33 cellular contexts compared by ENCODE assay signal in genomic region chr6:22421187-22421586, GRCh38.
DNase-seq lines count a peak whose midpoint lies in the region; ATAC-seq and TF ChIP-seq lines count a peak whose summit lies in the region.
"Had no signal": no experiment of that assay in that cellular context is flagged by ENCODE, and none has a peak within 500 bp of the region (broad histone marks: within the 10 kb centered on the region; RNA-seq: fewer than 3 reads in every experiment).

No MANE protein-coding gene starts in this region.

- DNase-seq in EL (peak; percentile 75), PC-3 (peak; percentile 87), cardiac fibroblast (ENCODE audit: low read depth in 2 of 2) (peak; percentile 21 to 80), iris pigment epithelial cell (ENCODE audit: low read depth) (peak; percentile 38), upper lobe of right lung (no peak), DMS153 treated with DMSO at 0.1 percent for 48 hours (lab: John Stamatoyannopoulos, UW; ENCODE audit: unreplicated experiment) (no peak)
- DNase-seq in effector CD8-positive, alpha-beta T cell (lab: John Stamatoyannopoulos, UW) = no peak
- DNase-seq: activated CD4-positive, alpha-beta T cell treated with anti-CD3 and anti-CD28 coated beads, Interleukin-2, amount 10 ng/mL, durations not matched to agents 24 days and 14 days; activated gamma-delta T cell treated with Interleukin-2 at 50 U/mL for 16 hours; activated naive CD8-positive, alpha-beta T cell treated with anti-CD3 and anti-CD28 coated beads, Interleukin-2, amount 50 U/mL, for 24 hours; activated T-cell treated with anti-CD3 and anti-CD28 coated beads, Interleukin-2, amount 50 U/mL, for 24 hours; body of pancreas; Caco-2; DMS79 treated with DMSO at 0.1 percent for 48 hours; effector CD4-positive, alpha-beta T cell; erythroblast; hippocampal formation; mesenchymal stem cell; MM.1S; NCI-H1417; NCI-H2081; NCI-H774; Right ventricle myocardium superior; stimulated activated CD4-positive, alpha-beta T cell treated with anti-CD3 and anti-CD28 coated beads, Interleukin-4, amount 100 ng/mL, for 24 hours; upper lobe of left lung had no signal

- peak overlapping the region; percentile 61 for H3K4me2 ChIP-seq in PC-3 (ENCODE audit: low read length)
- H3K4me2 ChIP-seq: BLaER1 treated with 17β-estradiol and CSF1 and Interleukin-3, amounts not matched to agents 10 nM and 100 nM; neural progenitor cell had no signal

- peaks cover 16% of the 10 kb centered on the region for H3K9me3 ChIP-seq in PC-3 (ENCODE audit: low read length)
- H3K9me3 ChIP-seq in upper lobe of right lung = no peaks in the 10 kb centered on the region

- H4K20me1 ChIP-seq in PC-3 (ENCODE audit: low read length) = no peaks in the 10 kb centered on the region
- H4K20me1 ChIP-seq: BLaER1 treated with 17β-estradiol and CSF1 and Interleukin-3, amounts not matched to agents 10 nM and 100 nM had no signal

- ATAC-seq in PC-3 (peak; percentile 82), GM19328 (IDR thresholded peaks at IDR 0.05; ENCODE audit: unreplicated experiment) (no peak), upper lobe of right lung (no peak)
- ATAC-seq: activated naive CD8-positive, alpha-beta T cell treated with anti-CD3 and anti-CD28 coated beads, Interleukin-2, amount 50 U/mL, for 24 hours; body of pancreas; GM12878; K562; left lobe of liver; stimulated activated effector memory CD8-positive, alpha-beta T cell treated with anti-CD3 and anti-CD28 coated beads, Interleukin-12 subunit alpha, Interleukin-12 subunit beta, amount 100 ng/mL, for 72 hours had no signal

- no peaks in the 10 kb centered on the region for H3K36me3 ChIP-seq in PC-3 (ENCODE audit: low read depth, low read length)
- no peaks in the 10 kb centered on the region for H3K36me3 ChIP-seq in upper lobe of right lung
- H3K36me3 ChIP-seq: BLaER1 treated with 17β-estradiol and CSF1 and Interleukin-3, amounts not matched to agents 10 nM and 100 nM; neural progenitor cell; right atrium auricular region; upper lobe of left lung had no signal

- CTCF ChIA-PET in PC-3 (lab: Charles Lee) = no interaction called here

- H3K9ac ChIP-seq in PC-3 (ENCODE audit: low read length) = no peak overlapping the region
- H3K9ac ChIP-seq: BLaER1 treated with 17β-estradiol and CSF1 and Interleukin-3, amounts not matched to agents 10 nM and 100 nM; neural progenitor cell had no signal

- 0 out of 2 replicates have a peak overlapping the region, but pooled peaks have one; percentile 29 for H2AFZ ChIP-seq in PC-3 (ENCODE audit: low read length)
- H2AFZ ChIP-seq: neural progenitor cell had no signal

- no peaks in the 10 kb centered on the region for H3F3A ChIP-seq in PC-3 (ENCODE audit: low read length, unreplicated experiment)

- intact Hi-C loops in PC-3 (cut with micrococcal nuclease) (no loop called here), upper lobe of right lung (cut with DNase I) (no loop called here)

- POLR2A ChIA-PET in PC-3 (lab: Charles Lee; ENCODE audit: unreplicated experiment) = no interaction called here

- BruUV-seq in PC-3 (replicated peaks; lab: Mats Ljungman, UMichigan) = no TSS peak

- TF ChIP-seq CTCF in PC-3 (conservative IDR thresholded peaks at IDR 0.05; ENCODE audit: low read depth, low read length) = no peak
- no peak for TF ChIP-seq CTCF in cardiac fibroblast (IDR thresholded peaks at IDR 0.05; ENCODE audit: low read depth, low read length)
- no peak for TF ChIP-seq CTCF in upper lobe of right lung (IDR thresholded peaks at IDR 0.05)

- H3K4me3 ChIP-seq in PC-3 (ENCODE audit: low read length) = no peak overlapping the region
- H3K4me3 ChIP-seq in cardiac fibroblast (replicated peaks in 1 of 2; ENCODE audit: low read depth in 2 of 2, low read length in 2 of 2) = no peak overlapping the region
- no peak overlapping the region for H3K4me3 ChIP-seq in upper lobe of right lung
- H3K4me3 ChIP-seq: BLaER1 treated with 17β-estradiol and CSF1 and Interleukin-3, amounts not matched to agents 10 nM and 100 nM; body of pancreas; GM12878; K562; neural progenitor cell; right atrium auricular region; upper lobe of left lung had no signal

- H3K79me2 ChIP-seq in PC-3 (ENCODE audit: low read length) = no peaks in the 10 kb centered on the region

- peaks cover 9% of the 10 kb centered on the region for H3K4me1 ChIP-seq in PC-3 (ENCODE audit: insufficient read depth, low read length)
- H3K4me1 ChIP-seq in upper lobe of right lung = no peaks in the 10 kb centered on the region
- H3K4me1 ChIP-seq: body of pancreas, Caco-2, right atrium auricular region, upper lobe of left lung had no signal

- H3K27ac ChIP-seq in PC-3 (ENCODE audit: low read length) = peak overlapping the region; percentile 59
- H3K27ac ChIP-seq in upper lobe of right lung = no peak overlapping the region
- H3K27ac ChIP-seq: BLaER1 treated with 17β-estradiol and CSF1 and Interleukin-3, amounts not matched to agents 10 nM and 100 nM; body of pancreas; neural progenitor cell; right atrium auricular region; upper lobe of left lung had no signal

- H3K27me3 ChIP-seq in PC-3 (ENCODE audit: low read length) (no peaks in the 10 kb centered on the region), upper lobe of right lung (no peaks in the 10 kb centered on the region)
- H3K27me3 ChIP-seq: BLaER1 treated with 17β-estradiol and CSF1 and Interleukin-3, amounts not matched to agents 10 nM and 100 nM; body of pancreas; neural progenitor cell; right atrium auricular region; upper lobe of left lung had no signal

- H3K9me2 ChIP-seq in PC-3 (replicated peaks; ENCODE audit: low read length) = no peaks in the 10 kb centered on the region

Comparison
In these comparisons a context has a peak if more than half of its experiments do, and no peak if none do; other contexts are left out.
1. DNase-seq: peak in EL (single experiment), PC-3 (single experiment), cardiac fibroblast (2 of 2) and iris pigment epithelial cell (single experiment); none in effector CD8-positive, alpha-beta T cell (single experiment), upper lobe of right lung (single experiment) and DMS153 treated with DMSO at 0.1 percent for 48 hours (single experiment).